1 cellular context compared by ENCODE assay signal in the genomic region with DNA sequence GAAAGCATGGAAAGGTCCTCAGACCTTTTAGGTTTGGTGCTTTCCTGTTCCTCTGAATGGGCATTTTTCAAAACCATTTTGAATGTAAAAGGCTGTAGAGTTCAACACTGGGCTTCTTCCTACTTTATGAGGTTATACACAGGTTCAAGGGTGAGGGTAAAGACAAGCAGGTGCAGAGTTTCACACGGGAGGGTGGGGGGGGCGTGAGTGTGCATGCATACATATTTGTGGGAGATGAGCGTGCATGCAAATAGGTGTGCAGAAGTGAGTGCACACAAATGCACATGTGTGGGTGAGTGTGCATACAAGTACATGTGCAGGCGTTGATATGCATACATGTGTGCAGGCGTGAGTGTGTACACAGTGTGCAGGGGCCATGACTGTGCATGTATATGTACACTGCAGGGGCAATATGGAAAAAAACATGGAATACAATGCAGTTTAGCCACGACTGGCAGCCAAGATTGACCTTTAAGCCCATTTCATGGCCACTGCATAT.
A peak's percentile ranks its signal among the peaks of the same experiment; 100 is the strongest.
TF ChIP-seq lines count a peak whose summit lies in the region.

No MANE protein-coding gene starts in this region.

TF ChIP-seq in GM12878, 131 proteins besides CTCF, POLR2A, EP300 and RAD21 (continued from another document):
- TF ChIP-seq CBFB (IDR thresholded peaks at IDR 0.05; ENCODE audit: low read depth) (no peak), TCF3 (IDR thresholded peaks at IDR 0.05; ENCODE audit: borderline replicate concordance, insufficient read depth, low read depth, low read length) (0 out of 2 replicates have a peak, but pooled peaks have one; percentile 39), SRF (IDR thresholded peaks at IDR 0.05; ENCODE audit: low read depth in 2 of 2, low read length in 2 of 2) (no peak)
